ENCODE assay signal across 1 cellular context in genomic region chr20:33999025-33999629, GRCh38.
TF ChIP-seq lines count a peak whose summit lies in the region.

No MANE protein-coding gene starts in this region.

TF ChIP-seq in GM12878, 131 proteins besides CTCF, POLR2A, EP300 and RAD21:
- TF ChIP-seq PRDM15 (CRISPR knock-in tag; IDR thresholded peaks at IDR 0.05) (no peak), DPF2 (IDR thresholded peaks at IDR 0.05) (no peak), KLF5 (IDR thresholded peaks at IDR 0.05; ENCODE audit: partially characterized antibody) (no peak), MEF2B (IDR thresholded peaks at IDR 0.05; ENCODE audit: partially characterized antibody, poor library complexity, severe bottlenecking) (no peak), ZNF217 (IDR thresholded peaks at IDR 0.05) (no peak), CREB1 (IDR thresholded peaks at IDR 0.05; ENCODE audit: low read depth) (no peak), HDGF (IDR thresholded peaks at IDR 0.05) (no peak), MEF2A (IDR thresholded peaks at IDR 0.05; ENCODE audit: insufficient read depth, low read depth, low read length) (no peak), SREBF2 (IDR thresholded peaks at IDR 0.05; ENCODE audit: low read length) (no peak), ASH2L (IDR thresholded peaks at IDR 0.05; ENCODE audit: borderline replicate concordance, low read depth) (no peak), BRCA1 (IDR thresholded peaks at IDR 0.05; ENCODE audit: low read depth, low read length) (no peak), RB1 (IDR thresholded peaks at IDR 0.05; ENCODE audit: borderline replicate concordance) (no peak)
